9 cellular contexts compared by ENCODE assay signal in genomic region chr16:84950906-84951305, GRCh38.
A peak's percentile ranks its signal among the peaks of the same experiment; 100 is the strongest.
DNase-seq lines count a peak whose midpoint lies in the region; ATAC-seq and TF ChIP-seq lines count a peak whose summit lies in the region.
"Had no signal": no experiment of that assay in that cellular context is flagged by ENCODE, and none has a peak within 500 bp of the region (broad histone marks: within the 10 kb centered on the region; RNA-seq: fewer than 3 reads in every experiment).

No MANE protein-coding gene starts in this region.

- H3K4me1 ChIP-seq in cardiac muscle cell (ENCODE audit: low read depth) (peaks cover 20% of the 10 kb centered on the region), heart right ventricle (peaks cover 3 to 24% (median 17%) of the 10 kb centered on the region in 9 donors), testis (peaks cover 24% of the 10 kb centered on the region)

- no peak overlapping the region for H3K4me3 Mint-ChIP-seq in effector memory CD8-positive, alpha-beta T cell

- no peaks in the 10 kb centered on the region for H3K36me3 Mint-ChIP-seq in effector memory CD8-positive, alpha-beta T cell (ENCODE audit: insufficient read depth)

- no peak overlapping the region for H3K4me3 ChIP-seq in cardiac muscle cell
- no peak overlapping the region for H3K4me3 ChIP-seq in heart right ventricle
- no peak overlapping the region for H3K4me3 ChIP-seq in testis

- DNase-seq in cardiac muscle cell (ENCODE audit: low read depth in 1 of 2, low spot score in 1 of 2): no peak
- no peak for DNase-seq in heart right ventricle
- DNase-seq in SHP77 treated with DMSO at 0.1 percent for 48 hours (lab: John Stamatoyannopoulos, UW): peak; percentile 68
- DNase-seq in effector memory CD8-positive, alpha-beta T cell: peak; percentile 8 to 20 (median 18)
- peak; percentile 12 for DNase-seq in stimulated activated CD8-positive, alpha-beta memory T cell treated with anti-CD3 and anti-CD28 coated beads, Interleukin-4, amount 100 ng/mL, for 24 hours (ENCODE audit: low read depth)
- DNase-seq in testis: no peak
- no peak for DNase-seq in NCI-H128 (lab: John Stamatoyannopoulos, UW; ENCODE audit: unreplicated experiment)
- DNase-seq: islet precursor cell had no signal

- TF ChIP-seq POLR2A in testis (IDR thresholded peaks at IDR 0.05): no peak

- H3K9me3 Mint-ChIP-seq in effector memory CD8-positive, alpha-beta T cell: no peaks in the 10 kb centered on the region

- TF ChIP-seq CTCF in cardiac muscle cell (IDR thresholded peaks at IDR 0.05; ENCODE audit: low read depth, low read length) (peak; percentile 19), heart right ventricle (IDR thresholded peaks at IDR 0.05) (peak in 2 of 9 donors; percentile 7 to 37), testis (IDR thresholded peaks at IDR 0.05) (no peak)

- H3K27ac ChIP-seq in cardiac muscle cell (no peak overlapping the region), heart right ventricle (no peak overlapping the region), testis (no peak overlapping the region)

- H3K36me3 ChIP-seq in cardiac muscle cell: no peaks in the 10 kb centered on the region
- no peaks in the 10 kb centered on the region for H3K36me3 ChIP-seq in heart right ventricle
- no peaks in the 10 kb centered on the region for H3K36me3 ChIP-seq in testis (ENCODE audit: low read depth, missing control alignments)

- 85 to 91% methylated on average over 10 of the region's 10 CpGs for WGBS in heart right ventricle, 2 donors
- WGBS in testis, 2 donors: 90 to 93% methylated on average over 9 to 10 of the region's 10 CpGs

- H3K4me1 Mint-ChIP-seq in effector memory CD8-positive, alpha-beta T cell (ENCODE audit: low read depth in 2 of 2): peaks cover 0 to 4% of the 10 kb centered on the region in 2 donors

- no peak overlapping the region for H3K27ac Mint-ChIP-seq in effector memory CD8-positive, alpha-beta T cell

- H3K9me3 ChIP-seq in cardiac muscle cell (ENCODE audit: low read depth) (no peaks in the 10 kb centered on the region), heart right ventricle (no peaks in the 10 kb centered on the region), testis (no peaks in the 10 kb centered on the region)

- H3K27me3 ChIP-seq in cardiac muscle cell: no peaks in the 10 kb centered on the region
- no peaks in the 10 kb centered on the region for H3K27me3 ChIP-seq in heart right ventricle
- H3K27me3 ChIP-seq in testis: no peaks in the 10 kb centered on the region

- peaks cover 0 to 5% of the 10 kb centered on the region in 2 donors for H3K27me3 Mint-ChIP-seq in effector memory CD8-positive, alpha-beta T cell

- intact Hi-C loops in heart right ventricle (cut with DNase I): loop anchor here in 6 of 10 donors (5.0 kb wide), 2 partner anchors 194 to 199 kb away; no protein-coding TSS in a partner anchor
- intact Hi-C loops in testis (cut with DNase I; ENCODE audit: low total_unique reads): no loop called here

- ATAC-seq in heart right ventricle: no peak
- ATAC-seq in effector memory CD8-positive, alpha-beta T cell (replicated peaks): no peak
- no peak for ATAC-seq in GM18498 (IDR thresholded peaks at IDR 0.05; ENCODE audit: unreplicated experiment)

Comparison
In these comparisons a context has a peak if more than half of its experiments do, and no peak if none do; other contexts are left out.
1. DNase-seq: peak in SHP77 treated with DMSO at 0.1 percent for 48 hours (single experiment), effector memory CD8-positive, alpha-beta T cell (3 of 3) and stimulated activated CD8-positive, alpha-beta memory T cell treated with anti-CD3 and anti-CD28 coated beads, Interleukin-4, amount 100 ng/mL, for 24 hours (single experiment); none in cardiac muscle cell (0 of 2), heart right ventricle (0 of 2), testis (single experiment) and NCI-H128 (single experiment).